In genomic region chr9:70411930-70412677, GRCh38 we compare ENCODE assay signal across 1 cellular context.
TF ChIP-seq lines count a peak whose summit lies in the region.

No MANE protein-coding gene starts in this region.

TF ChIP-seq in K562, 482 proteins besides CTCF, POLR2A, EP300 and RAD21 (continued from another document):
- TF ChIP-seq LCOR (CRISPR knock-in tag; IDR thresholded peaks at IDR 0.05) (no peak), ILF3 (IDR thresholded peaks at IDR 0.05; ENCODE audit: borderline replicate concordance) (no peak), SRSF7 (optimal IDR thresholded peaks at IDR 0.05; ENCODE audit: low read depth, low read length) (no peak), NFIC (IDR thresholded peaks at IDR 0.05) (no peak), STAG1 (CRISPR knock-in tag; IDR thresholded peaks at IDR 0.05; ENCODE audit: borderline replicate concordance) (no peak), EP400 (IDR thresholded peaks at IDR 0.05) (peak; percentile 20; the same call in 1 of the 2 replicates), TBP (optimal IDR thresholded peaks at IDR 0.05; ENCODE audit: low read depth, low read length) (peak; percentile 55), ATF4 (CRISPR knock-in tag; IDR thresholded peaks at IDR 0.05) (no peak), FOXJ2 (tag; IDR thresholded peaks at IDR 0.05) (no peak), THRAP3 (IDR thresholded peaks at IDR 0.05; ENCODE audit: borderline replicate concordance) (no peak), MAFK (IDR thresholded peaks at IDR 0.05; ENCODE audit: low read length) (no peak), WHSC1 (IDR thresholded peaks at IDR 0.05; ENCODE audit: low read length) (no peak), SMAD3 (CRISPR knock-in tag; conservative IDR thresholded peaks at IDR 0.05) (no peak), ADNP (tag; IDR thresholded peaks at IDR 0.05) (no peak), CREB3 (tag; conservative IDR thresholded peaks at IDR 0.05; ENCODE audit: low read depth) (no peak), EHMT2 (IDR thresholded peaks at IDR 0.05) (no peak), YY1 (IDR thresholded peaks at IDR 0.05; ENCODE audit: borderline replicate concordance in 1 of 3, control insufficient read depth in 1 of 3, extremely low read depth in 1 of 3, insufficient read depth in 3 of 3, insufficient read length in 1 of 3, insufficient replicate concordance in 2 of 3, low read depth in 1 of 3, low read length in 2 of 3) (peak in 2 of 3 experiments; percentile 12 to 75), CHD4 (IDR thresholded peaks at IDR 0.05; ENCODE audit: insufficient read depth, insufficient replicate concordance, low read depth, low read length, poor library complexity, severe bottlenecking) (no peak), ZFX (CRISPR knock-in tag; IDR thresholded peaks at IDR 0.05) (peak; percentile 51), MXD1 (CRISPR knock-in tag; IDR thresholded peaks at IDR 0.05; ENCODE audit: borderline replicate concordance, poor library complexity, severe bottlenecking) (no peak), RBM34 (IDR thresholded peaks at IDR 0.05; ENCODE audit: borderline replicate concordance, insufficient read depth, low read length) (no peak), ZC3H11A (IDR thresholded peaks at IDR 0.05; ENCODE audit: low read depth, low read length) (no peak), ZNF395 (CRISPR knock-in tag; IDR thresholded peaks at IDR 0.05) (peak; percentile 55; the same call in 1 of the 2 replicates), PHF21A (IDR thresholded peaks at IDR 0.05; ENCODE audit: borderline replicate concordance, low read depth) (no peak), ID3 (CRISPR knock-in tag; IDR thresholded peaks at IDR 0.05) (no peak), ID3 (tag; IDR thresholded peaks at IDR 0.05) (no peak), KDM5B (IDR thresholded peaks at IDR 0.05; ENCODE audit: insufficient replicate concordance, low read depth, low read length) (no peak), ZNF407 (IDR thresholded peaks at IDR 0.05; ENCODE audit: low read depth) (no peak), STAT6 (CRISPR knock-in tag; IDR thresholded peaks at IDR 0.05) (no peak), ZNF24 (IDR thresholded peaks at IDR 0.05) (no peak), SRSF9 (IDR thresholded peaks at IDR 0.05; ENCODE audit: borderline replicate concordance, low read depth, low read length) (no peak), TCF15 (CRISPR knock-in tag; IDR thresholded peaks at IDR 0.05) (no peak), ZMIZ1 (IDR thresholded peaks at IDR 0.05; ENCODE audit: low read depth in 2 of 2, low read length in 2 of 2) (no peak), ZNF764 (CRISPR knock-in tag; IDR thresholded peaks at IDR 0.05; ENCODE audit: low read depth) (no peak), SMARCA5 (IDR thresholded peaks at IDR 0.05) (no peak), ZNF23 (CRISPR knock-in tag; IDR thresholded peaks at IDR 0.05) (no peak), SMARCA4 (IDR thresholded peaks at IDR 0.05) (no peak), BHLHE40 (IDR thresholded peaks at IDR 0.05; ENCODE audit: low read length) (no peak)
TF ChIP-seq in K562: peak in this region for 29.
